8 cellular contexts compared by ENCODE assay signal in the genomic region with DNA sequence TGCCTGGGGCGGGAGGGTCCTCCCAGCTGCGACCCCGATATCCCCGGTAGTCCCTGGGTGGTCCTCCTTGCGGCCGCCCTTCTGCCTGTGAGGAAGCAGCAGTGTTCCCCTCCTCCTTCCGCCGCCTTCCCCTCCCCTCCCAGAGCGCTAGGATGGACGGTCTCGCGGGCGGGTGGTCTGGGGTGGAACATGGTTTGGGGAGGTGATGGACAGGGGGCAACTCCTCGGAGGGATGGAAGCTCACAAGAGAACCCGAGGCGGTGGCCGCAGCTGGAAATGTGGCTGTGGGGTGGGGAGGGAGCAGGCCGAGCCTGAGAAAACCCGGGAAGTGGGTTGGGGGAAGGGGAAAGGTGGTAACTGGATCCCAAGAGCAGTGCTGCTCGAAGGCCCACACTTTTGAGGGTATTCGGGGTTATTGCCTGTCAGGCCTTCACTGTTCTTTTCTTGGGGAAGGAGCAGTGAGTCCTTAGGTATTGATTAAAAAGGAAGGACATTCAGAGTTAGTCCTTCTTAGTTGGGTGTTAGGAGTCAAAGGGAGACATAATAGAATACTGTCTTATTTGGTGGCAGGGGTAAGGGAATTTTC. TPM values are rescaled to one million over a fixed set of nuclear protein-coding genes. Genes with fewer than 3 reads are reported as not detected.
A peak's percentile ranks its signal among the peaks of the same experiment; 100 is the strongest.
DNase-seq lines count a peak whose midpoint lies in the region; ATAC-seq lines count a peak whose summit lies in the region.

No MANE protein-coding gene starts in this region.

- peak overlapping the region; percentile 83 to 94 for H3K4me3 ChIP-seq in mucosa of rectum (ENCODE audit: low read length in 2 of 2)
- peak overlapping the region; percentile 81 to 100 (median 99) for H3K4me3 ChIP-seq in subcutaneous abdominal adipose tissue (ENCODE audit: low read depth in 1 of 5, low read length in 5 of 5)

- H3K9me3 ChIP-seq in mucosa of rectum (ENCODE audit: control insufficient read depth in 2 of 2, low read length in 2 of 2) (no peaks in the 10 kb centered on the region), subcutaneous abdominal adipose tissue (ENCODE audit: control insufficient read depth in 5 of 5, low read length in 5 of 5) (no peaks in the 10 kb centered on the region)

- H3K9ac ChIP-seq in mucosa of rectum (ENCODE audit: low read depth in 1 of 2, low read length in 2 of 2) (peak overlapping the region; percentile 82 to 93), subcutaneous abdominal adipose tissue (ENCODE audit: low read length in 5 of 5) (peak overlapping the region; percentile 84 to 99 (median 98))

- no peaks in the 10 kb centered on the region for H3K27me3 ChIP-seq in mucosa of rectum (ENCODE audit: control insufficient read depth in 2 of 2, insufficient read depth in 2 of 2, low read length in 2 of 2)
- H3K27me3 ChIP-seq in subcutaneous abdominal adipose tissue (ENCODE audit: control insufficient read depth in 5 of 5, insufficient read depth in 4 of 5, low read length in 5 of 5): no peaks in the 10 kb centered on the region

- H3K4me1 ChIP-seq in mucosa of rectum (ENCODE audit: control insufficient read depth in 2 of 2, insufficient read depth in 2 of 2, low read length in 2 of 2) (peaks cover 22 to 25% of the 10 kb centered on the region in 2 donors), subcutaneous abdominal adipose tissue (ENCODE audit: control insufficient read depth in 5 of 5, insufficient read depth in 5 of 5, low read length in 5 of 5) (peaks cover 3 to 42% (median 36%) of the 10 kb centered on the region in 5 donors)

- H3K27ac ChIP-seq in epithelial cell of prostate (peak overlapping the region; percentile 89), mucosa of rectum (ENCODE audit: low read depth in 2 of 2, low read length in 2 of 2) (peak overlapping the region; percentile 82 to 94), subcutaneous abdominal adipose tissue (ENCODE audit: low read depth, low read length) (peak overlapping the region; percentile 97)

- peak; percentile 47 for ATAC-seq in GM21723 (IDR thresholded peaks at IDR 0.05; ENCODE audit: unreplicated experiment)

- H3K36me3 ChIP-seq in mucosa of rectum (ENCODE audit: control insufficient read depth in 2 of 2, insufficient read depth in 2 of 2, low read length in 2 of 2): peaks cover 0 to 3% of the 10 kb centered on the region in 2 donors
- peaks cover 0 to 8% (median 3%) of the 10 kb centered on the region in 5 donors for H3K36me3 ChIP-seq in subcutaneous abdominal adipose tissue (ENCODE audit: control insufficient read depth in 5 of 5, insufficient read depth in 5 of 5, low read length in 5 of 5)

- DNase-seq in EL: peak; percentile 43
- peak; percentile 38 for DNase-seq in LHCN-M2 (ENCODE audit: low read depth)
- peak; percentile 35 to 51 for DNase-seq in activated CD4-positive, alpha-beta T cell treated with anti-CD3 and anti-CD28 coated beads for 4 hours
- no peak for DNase-seq in epithelial cell of prostate (ENCODE audit: low read depth, low spot score)
- DNase-seq in DMS114 treated with DMSO at 0.1 percent for 48 hours (lab: John Stamatoyannopoulos, UW; ENCODE audit: unreplicated experiment): no peak

RNA-seq across cellular contexts. Expression of gene UBE2K, which starts 0.6 kb away (rescaled TPM):
- total RNA-seq in LHCN-M2 (2014; rRNA removed): 13.7 and 23.1 TPM in 2 replicates
- polyA plus RNA-seq in LHCN-M2 (2012): 118 TPM

RNA-seq across cellular contexts. Expression of gene SMIM14, which starts 59.9 kb away (rescaled TPM):
- total RNA-seq in LHCN-M2 (2014; rRNA removed): 20.1 and 32.0 TPM in 2 replicates
- 12.7 TPM for polyA plus RNA-seq in LHCN-M2 (2012)

Comparison
In these comparisons a context has a peak if more than half of its experiments do, and no peak if none do; other contexts are left out.
1. DNase-seq: peak in EL (single experiment), LHCN-M2 (single experiment) and activated CD4-positive, alpha-beta T cell treated with anti-CD3 and anti-CD28 coated beads for 4 hours (2 of 2); none in epithelial cell of prostate (single experiment) and DMS114 treated with DMSO at 0.1 percent for 48 hours (single experiment).
2. Peak in every context shown above with its lines, with median percentiles within 50 percentile points of each other: H3K27ac ChIP-seq.